Comparison of ENCODE assay signal across 9 cellular contexts in genomic region chr6:16409531-16410441, GRCh38.
DNase-seq lines count a peak whose midpoint lies in the region; FAIRE-seq and TF ChIP-seq lines count a peak whose summit lies in the region.
"Had no signal": no experiment of that assay in that cellular context is flagged by ENCODE, and none has a peak within 500 bp of the region (broad histone marks: within the 10 kb centered on the region; RNA-seq: fewer than 3 reads in every experiment).

No MANE protein-coding gene starts in this region.

- H3K27ac Mint-ChIP-seq in CD4-positive, alpha-beta memory T cell = peak overlapping the region in 6 of 7 donors; percentile 7 to 78 (median 68)
- no peak overlapping the region for H3K27ac Mint-ChIP-seq in nephron progenitor cell

- DNase-seq in CD4-positive, alpha-beta memory T cell = peak; percentile 45 to 78 (median 54)
- peak; percentile 34 for DNase-seq in H54 (ENCODE audit: insufficient read length, low spot score)
- peak; percentile 6 for DNase-seq in NOMO-1 treated with dmso at 0.1 percent for 144 hours (lab: John Stamatoyannopoulos, UW; ENCODE audit: unreplicated experiment)
- peak; percentile 47 for DNase-seq in activated T-cell treated with anti-CD3 and anti-CD28 coated beads for 48 hours (ENCODE audit: low read depth)
- DNase-seq in fibroblast of gingiva (ENCODE audit: low read depth) = peak; percentile 69
- peak; percentile 59 for DNase-seq in nephron progenitor cell
- DNase-seq in stomach = peak; percentile 52
- no peak for DNase-seq in cortex of kidney (lab: John Stamatoyannopoulos, UW)

- POLR2A ChIA-PET in CD4-positive, alpha-beta memory T cell (lab: Charles Lee; ENCODE audit: partially characterized antibody) = interaction anchor here (0.7 to 1.9 kb wide), 6 partner anchors 11 to 352 kb away, joined by 3 to 8 read pairs (median 3); partner anchors contain the start of gene ATXN1

- peaks cover 22% of the 10 kb centered on the region for H3K4me1 ChIP-seq in CD4-positive, alpha-beta memory T cell (ENCODE audit: insufficient read depth, low read length)
- H3K4me1 ChIP-seq in stomach = peaks cover 11 to 70% (median 38%) of the 10 kb centered on the region in 4 donors

- FAIRE-seq in H54 (lab: Jason Lieb, UNC) = no peak

- H3K27me3 Mint-ChIP-seq in CD4-positive, alpha-beta memory T cell = no peaks in the 10 kb centered on the region
- peaks cover 4% of the 10 kb centered on the region for H3K27me3 Mint-ChIP-seq in nephron progenitor cell (ENCODE audit: low read depth, poor library complexity)

- no peak for TF ChIP-seq POLR2A in H54 (IDR thresholded peaks at IDR 0.05; ENCODE audit: low read depth, low read length)
- TF ChIP-seq POLR2A in stomach (IDR thresholded peaks at IDR 0.05) = no peak

- H3K27ac ChIP-seq in CD4-positive, alpha-beta memory T cell (ENCODE audit: low read depth, low read length) = no peak overlapping the region
- no peak overlapping the region for H3K27ac ChIP-seq in stomach
- H3K27ac ChIP-seq: SK-N-MC had no signal

- WGBS in stomach, 5 donors = 51 to 61% (median 58%) methylated on average over 19 of the region's 19 CpGs

- peaks cover 33 to 61% (median 48%) of the 10 kb centered on the region in 4 donors for H3K4me1 Mint-ChIP-seq in CD4-positive, alpha-beta memory T cell
- peaks cover 10% of the 10 kb centered on the region for H3K4me1 Mint-ChIP-seq in nephron progenitor cell

- peaks cover 11 to 15% of the 10 kb centered on the region in 2 donors for H3K36me3 Mint-ChIP-seq in CD4-positive, alpha-beta memory T cell
- H3K36me3 Mint-ChIP-seq in nephron progenitor cell (ENCODE audit: low read depth) = no peaks in the 10 kb centered on the region

- TF ChIP-seq CTCF in nephron progenitor cell (IDR thresholded peaks at IDR 0.05) (peak; percentile 61), stomach (IDR thresholded peaks at IDR 0.05) (peak in 5 of 7 experiments; percentile 66 to 74 (median 71))

- no peaks in the 10 kb centered on the region for H3K36me3 ChIP-seq in CD4-positive, alpha-beta memory T cell (ENCODE audit: insufficient read depth, low read length)
- H3K36me3 ChIP-seq in stomach = no peaks in the 10 kb centered on the region

- no peaks in the 10 kb centered on the region for H3K9me3 ChIP-seq in CD4-positive, alpha-beta memory T cell (ENCODE audit: control insufficient read depth in 1 of 2, low read length in 2 of 2)
- no peaks in the 10 kb centered on the region for H3K9me3 ChIP-seq in stomach

- intact Hi-C loops in CD4-positive, alpha-beta memory T cell (cut with micrococcal nuclease) = loop anchor here (1.0 to 5.0 kb wide), 3 partner anchors 77 to 353 kb away; partner anchors contain the start of gene ATXN1
- intact Hi-C loops in stomach (cut with DNase I; ENCODE audit: low total_unique reads) = no loop called here

- CTCF ChIA-PET in CD4-positive, alpha-beta memory T cell (lab: Charles Lee; ENCODE audit: partially characterized antibody) = interaction anchor here (0.6 to 3.7 kb wide), 42 partner anchors 8 to 1551 kb away, joined by 3 to 47 read pairs (median 4); no protein-coding TSS in a partner anchor

- peaks cover 0 to 2% (median 0%) of the 10 kb centered on the region in 8 donors for H3K9me3 Mint-ChIP-seq in CD4-positive, alpha-beta memory T cell
- no peaks in the 10 kb centered on the region for H3K9me3 Mint-ChIP-seq in nephron progenitor cell

- TF ChIP-seq EP300 in stomach (IDR thresholded peaks at IDR 0.05) = no peak

- no peak overlapping the region for H3K4me3 ChIP-seq in CD4-positive, alpha-beta memory T cell (ENCODE audit: low read length in 2 of 2)
- H3K4me3 ChIP-seq in stomach = no peak overlapping the region
- H3K4me3 ChIP-seq: SK-N-MC had no signal

- no peaks in the 10 kb centered on the region for H3K27me3 ChIP-seq in CD4-positive, alpha-beta memory T cell (ENCODE audit: insufficient read depth, low read length)
- no peaks in the 10 kb centered on the region for H3K27me3 ChIP-seq in stomach

- H3K4me3 Mint-ChIP-seq in CD4-positive, alpha-beta memory T cell = peak overlapping the region in 7 of 8 donors; percentile 49 to 71 (median 68)
- H3K4me3 Mint-ChIP-seq in nephron progenitor cell = no peak overlapping the region
